20 cellular contexts compared by ENCODE assay signal in the genomic region with DNA sequence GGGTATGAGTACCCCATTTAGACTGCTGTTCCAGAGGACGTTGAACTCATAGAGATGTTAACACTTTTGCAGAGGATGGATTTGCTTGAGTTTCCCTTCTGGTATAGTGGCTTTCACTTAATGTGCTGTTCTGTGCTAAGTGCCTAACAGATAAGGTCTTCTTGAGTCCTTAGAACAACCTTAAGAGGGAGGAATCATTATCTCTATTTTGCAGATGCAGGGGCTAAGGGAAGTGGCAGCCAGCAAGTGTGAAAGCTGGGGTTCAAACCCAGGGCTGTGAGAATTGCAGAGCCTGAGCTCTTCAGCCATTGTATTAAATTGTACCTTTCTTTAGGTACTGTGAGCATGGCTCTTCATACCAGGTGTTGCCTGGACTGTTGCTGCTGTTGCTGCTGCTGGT.
"Had no signal": no experiment of that assay in that cellular context is flagged by ENCODE, and none has a peak within 500 bp of the region (broad histone marks: within the 10 kb centered on the region; RNA-seq: fewer than 3 reads in every experiment).

No MANE protein-coding gene starts in this region.

- H3K4me3 ChIP-seq: colonic mucosa, hepatocyte, lung, sigmoid colon, skin epidermis, suprapubic skin, thyroid gland, upper lobe of left lung, uterus had no signal

- H3K4me3 Mint-ChIP-seq: naive B cell, nephron progenitor cell had no signal

- DNase-seq: colonic mucosa; dermis blood vessel endothelial cell; foreskin keratinocyte; head of caudate nucleus; left colon; left ventricle myocardium superior; mesenchymal stem cell; naive B cell; nephron progenitor cell; posterior cingulate gyrus; sigmoid colon; stimulated activated CD4-positive, alpha-beta T cell treated with anti-CD3 and anti-CD28 coated beads, Interleukin-2, amount 100 ng/mL, for 24 hours; stimulated activated naive CD8-positive, alpha-beta T cell treated with anti-CD3 and anti-CD28 coated beads, Interleukin-15, Interleukin-2, amounts not matched to agents 100 U/mL and 50 U/mL, for 24 hours; thyroid gland; upper lobe of left lung; uterus had no signal

- H3K36me3 Mint-ChIP-seq: naive B cell had no signal

- H3K27ac Mint-ChIP-seq: naive B cell, nephron progenitor cell had no signal

- H3K4me1 Mint-ChIP-seq: naive B cell, nephron progenitor cell had no signal
